ENCODE assay signal across 2 cellular contexts in the genomic region with DNA sequence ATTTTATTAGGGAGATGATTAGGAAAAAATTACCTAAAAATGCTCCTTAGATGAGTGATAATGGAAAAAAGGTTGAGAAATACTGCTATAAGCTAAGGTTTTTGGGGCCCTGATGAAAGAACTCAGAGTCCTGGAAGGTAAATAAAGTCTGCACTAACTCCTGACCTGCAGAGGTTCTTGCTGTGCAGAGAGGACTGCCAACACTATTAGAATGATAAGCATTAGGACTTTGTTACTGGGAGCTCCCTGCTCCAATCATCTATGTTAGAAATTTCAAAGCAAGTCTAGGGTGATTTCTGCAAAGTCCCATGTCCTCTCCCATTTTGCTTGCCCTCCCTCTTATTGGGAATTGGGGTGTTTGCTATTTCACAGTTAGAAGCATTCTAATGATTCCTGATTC.
TF ChIP-seq lines count a peak whose summit lies in the region.

No MANE protein-coding gene starts in this region.

TF ChIP-seq in GM23338, 12 proteins besides CTCF, POLR2A, EP300 and RAD21 (continues in another document):
- TF ChIP-seq ZNF114 (CRISPR knock-in tag; IDR thresholded peaks at IDR 0.05): no peak
- no peak for TF ChIP-seq JUNB (IDR thresholded peaks at IDR 0.05; ENCODE audit: unreplicated experiment)
- no peak for TF ChIP-seq EZH2 (IDR thresholded peaks at IDR 0.05; ENCODE audit: low read depth, unreplicated experiment)
- TF ChIP-seq POLR2AphosphoS5 (IDR thresholded peaks at IDR 0.05; ENCODE audit: low read depth): no peak
- TF ChIP-seq, protein P1, sequence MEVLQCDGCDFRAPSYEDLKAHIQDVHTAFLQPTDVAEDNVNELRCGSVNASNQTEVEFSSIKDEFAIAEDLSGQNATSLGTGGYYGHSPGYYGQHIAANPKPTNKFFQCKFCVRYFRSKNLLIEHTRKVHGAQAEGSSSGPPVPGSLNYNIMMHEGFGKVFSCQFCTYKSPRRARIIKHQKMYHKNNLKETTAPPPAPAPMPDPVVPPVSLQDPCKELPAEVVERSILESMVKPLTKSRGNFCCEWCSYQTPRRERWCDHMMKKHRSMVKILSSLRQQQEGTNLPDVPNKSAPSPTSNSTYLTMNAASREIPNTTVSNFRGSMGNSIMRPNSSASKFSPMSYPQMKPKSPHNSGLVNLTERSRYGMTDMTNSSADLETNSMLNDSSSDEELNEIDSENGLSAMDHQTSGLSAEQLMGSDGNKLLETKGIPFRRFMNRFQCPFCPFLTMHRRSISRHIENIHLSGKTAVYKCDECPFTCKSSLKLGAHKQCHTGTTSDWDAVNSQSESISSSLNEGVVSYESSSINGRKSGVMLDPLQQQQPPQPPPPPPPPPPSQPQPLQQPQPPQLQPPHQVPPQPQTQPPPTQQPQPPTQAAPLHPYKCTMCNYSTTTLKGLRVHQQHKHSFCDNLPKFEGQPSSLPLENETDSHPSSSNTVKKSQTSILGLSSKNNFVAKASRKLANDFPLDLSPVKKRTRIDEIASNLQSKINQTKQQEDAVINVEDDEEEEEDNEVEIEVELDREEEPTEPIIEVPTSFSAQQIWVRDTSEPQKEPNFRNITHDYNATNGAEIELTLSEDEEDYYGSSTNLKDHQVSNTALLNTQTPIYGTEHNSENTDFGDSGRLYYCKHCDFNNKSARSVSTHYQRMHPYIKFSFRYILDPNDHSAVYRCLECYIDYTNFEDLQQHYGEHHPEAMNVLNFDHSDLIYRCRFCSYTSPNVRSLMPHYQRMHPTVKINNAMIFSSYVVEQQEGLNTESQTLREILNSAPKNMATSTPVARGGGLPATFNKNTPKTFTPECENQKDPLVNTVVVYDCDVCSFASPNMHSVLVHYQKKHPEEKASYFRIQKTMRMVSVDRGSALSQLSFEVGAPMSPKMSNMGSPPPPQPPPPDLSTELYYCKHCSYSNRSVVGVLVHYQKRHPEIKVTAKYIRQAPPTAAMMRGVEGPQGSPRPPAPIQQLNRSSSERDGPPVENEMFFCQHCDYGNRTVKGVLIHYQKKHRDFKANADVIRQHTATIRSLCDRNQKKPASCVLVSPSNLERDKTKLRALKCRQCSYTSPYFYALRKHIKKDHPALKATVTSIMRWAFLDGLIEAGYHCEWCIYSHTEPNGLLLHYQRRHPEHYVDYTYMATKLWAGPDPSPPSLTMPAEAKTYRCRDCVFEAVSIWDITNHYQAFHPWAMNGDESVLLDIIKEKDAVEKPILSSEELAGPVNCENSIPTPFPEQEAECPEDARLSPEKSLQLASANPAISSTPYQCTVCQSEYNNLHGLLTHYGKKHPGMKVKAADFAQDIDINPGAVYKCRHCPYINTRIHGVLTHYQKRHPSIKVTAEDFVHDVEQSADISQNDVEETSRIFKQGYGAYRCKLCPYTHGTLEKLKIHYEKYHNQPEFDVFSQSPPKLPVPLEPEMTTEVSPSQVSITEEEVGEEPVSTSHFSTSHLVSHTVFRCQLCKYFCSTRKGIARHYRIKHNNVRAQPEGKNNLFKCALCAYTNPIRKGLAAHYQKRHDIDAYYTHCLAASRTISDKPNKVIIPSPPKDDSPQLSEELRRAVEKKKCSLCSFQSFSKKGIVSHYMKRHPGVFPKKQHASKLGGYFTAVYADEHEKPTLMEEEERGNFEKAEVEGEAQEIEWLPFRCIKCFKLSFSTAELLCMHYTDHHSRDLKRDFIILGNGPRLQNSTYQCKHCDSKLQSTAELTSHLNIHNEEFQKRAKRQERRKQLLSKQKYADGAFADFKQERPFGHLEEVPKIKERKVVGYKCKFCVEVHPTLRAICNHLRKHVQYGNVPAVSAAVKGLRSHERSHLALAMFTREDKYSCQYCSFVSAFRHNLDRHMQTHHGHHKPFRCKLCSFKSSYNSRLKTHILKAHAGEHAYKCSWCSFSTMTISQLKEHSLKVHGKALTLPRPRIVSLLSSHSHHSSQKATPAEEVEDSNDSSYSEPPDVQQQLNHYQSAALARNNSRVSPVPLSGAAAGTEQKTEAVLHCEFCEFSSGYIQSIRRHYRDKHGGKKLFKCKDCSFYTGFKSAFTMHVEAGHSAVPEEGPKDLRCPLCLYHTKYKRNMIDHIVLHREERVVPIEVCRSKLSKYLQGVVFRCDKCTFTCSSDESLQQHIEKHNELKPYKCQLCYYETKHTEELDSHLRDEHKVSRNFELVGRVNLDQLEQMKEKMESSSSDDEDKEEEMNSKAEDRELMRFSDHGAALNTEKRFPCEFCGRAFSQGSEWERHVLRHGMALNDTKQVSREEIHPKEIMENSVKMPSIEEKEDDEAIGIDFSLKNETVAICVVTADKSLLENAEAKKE (CRISPR knock-in tag; IDR thresholded peaks at IDR 0.05): no peak
- no peak for TF ChIP-seq STAT1 (IDR thresholded peaks at IDR 0.05; ENCODE audit: unreplicated experiment)
- TF ChIP-seq ZNF331 (CRISPR knock-in tag; IDR thresholded peaks at IDR 0.05; ENCODE audit: low read depth): no peak
- no peak for TF ChIP-seq NANOG (IDR thresholded peaks at IDR 0.05; ENCODE audit: borderline replicate concordance)
- TF ChIP-seq, protein P2, sequence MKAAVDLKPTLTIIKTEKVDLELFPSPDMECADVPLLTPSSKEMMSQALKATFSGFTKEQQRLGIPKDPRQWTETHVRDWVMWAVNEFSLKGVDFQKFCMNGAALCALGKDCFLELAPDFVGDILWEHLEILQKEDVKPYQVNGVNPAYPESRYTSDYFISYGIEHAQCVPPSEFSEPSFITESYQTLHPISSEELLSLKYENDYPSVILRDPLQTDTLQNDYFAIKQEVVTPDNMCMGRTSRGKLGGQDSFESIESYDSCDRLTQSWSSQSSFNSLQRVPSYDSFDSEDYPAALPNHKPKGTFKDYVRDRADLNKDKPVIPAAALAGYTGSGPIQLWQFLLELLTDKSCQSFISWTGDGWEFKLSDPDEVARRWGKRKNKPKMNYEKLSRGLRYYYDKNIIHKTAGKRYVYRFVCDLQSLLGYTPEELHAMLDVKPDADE (IDR thresholded peaks at IDR 0.05): no peak
- no peak for TF ChIP-seq EZH2phosphoT487 (IDR thresholded peaks at IDR 0.05; ENCODE audit: unreplicated experiment)

TF ChIP-seq in H1, 55 proteins besides CTCF, POLR2A, EP300 and RAD21:
- TF ChIP-seq, protein P3, sequence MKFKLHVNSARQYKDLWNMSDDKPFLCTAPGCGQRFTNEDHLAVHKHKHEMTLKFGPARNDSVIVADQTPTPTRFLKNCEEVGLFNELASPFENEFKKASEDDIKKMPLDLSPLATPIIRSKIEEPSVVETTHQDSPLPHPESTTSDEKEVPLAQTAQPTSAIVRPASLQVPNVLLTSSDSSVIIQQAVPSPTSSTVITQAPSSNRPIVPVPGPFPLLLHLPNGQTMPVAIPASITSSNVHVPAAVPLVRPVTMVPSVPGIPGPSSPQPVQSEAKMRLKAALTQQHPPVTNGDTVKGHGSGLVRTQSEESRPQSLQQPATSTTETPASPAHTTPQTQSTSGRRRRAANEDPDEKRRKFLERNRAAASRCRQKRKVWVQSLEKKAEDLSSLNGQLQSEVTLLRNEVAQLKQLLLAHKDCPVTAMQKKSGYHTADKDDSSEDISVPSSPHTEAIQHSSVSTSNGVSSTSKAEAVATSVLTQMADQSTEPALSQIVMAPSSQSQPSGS (IDR thresholded peaks at IDR 0.05; ENCODE audit: low read length): no peak
